ENCODE assay signal across 11 cellular contexts in genomic region chr7:155291045-155291530, GRCh38. TPM values are rescaled to one million over a fixed set of nuclear protein-coding genes. Genes with fewer than 3 reads are reported as not detected.
DNase-seq lines count a peak whose midpoint lies in the region; TF ChIP-seq lines count a peak whose summit lies in the region.
"Had no signal": no experiment of that assay in that cellular context is flagged by ENCODE, and none has a peak within 500 bp of the region (broad histone marks: within the 10 kb centered on the region; RNA-seq: fewer than 3 reads in every experiment).

No MANE protein-coding gene starts in this region.

- peak overlapping the region; percentile 68 for H3K27ac Mint-ChIP-seq in activated T-cell treated with anti-CD3 and anti-CD28 coated beads, Interleukin-2, amount 50 U/mL, for 24 hours
- H3K27ac Mint-ChIP-seq in stimulated activated naive CD8-positive, alpha-beta T cell treated with anti-CD3 and anti-CD28 coated beads, Interleukin-15, Interleukin-2, amounts not matched to agents 100 ng/mL and 50 ng/mL, for 24 hours: peak overlapping the region; percentile 21

- H3K4me1 Mint-ChIP-seq in activated T-cell treated with anti-CD3 and anti-CD28 coated beads, Interleukin-2, amount 50 U/mL, for 24 hours (ENCODE audit: low read depth): peaks cover 35% of the 10 kb centered on the region
- peaks cover 47% of the 10 kb centered on the region for H3K4me1 Mint-ChIP-seq in stimulated activated naive CD8-positive, alpha-beta T cell treated with anti-CD3 and anti-CD28 coated beads, Interleukin-15, Interleukin-2, amounts not matched to agents 100 ng/mL and 50 ng/mL, for 24 hours (ENCODE audit: low read depth)

- TF ChIP-seq POLR2A in suprapubic skin (IDR thresholded peaks at IDR 0.05): no peak

- H3K27me3 ChIP-seq in suprapubic skin: no peaks in the 10 kb centered on the region

- H3K36me3 Mint-ChIP-seq in activated T-cell treated with anti-CD3 and anti-CD28 coated beads, Interleukin-2, amount 50 U/mL, for 24 hours (ENCODE audit: low read depth): no peaks in the 10 kb centered on the region
- no peaks in the 10 kb centered on the region for H3K36me3 Mint-ChIP-seq in stimulated activated naive CD8-positive, alpha-beta T cell treated with anti-CD3 and anti-CD28 coated beads, Interleukin-15, Interleukin-2, amounts not matched to agents 100 ng/mL and 50 ng/mL, for 24 hours (ENCODE audit: low read depth)

- H3K9me3 Mint-ChIP-seq in activated T-cell treated with anti-CD3 and anti-CD28 coated beads, Interleukin-2, amount 50 U/mL, for 24 hours: no peaks in the 10 kb centered on the region
- peaks cover 7% of the 10 kb centered on the region for H3K9me3 Mint-ChIP-seq in stimulated activated naive CD8-positive, alpha-beta T cell treated with anti-CD3 and anti-CD28 coated beads, Interleukin-15, Interleukin-2, amounts not matched to agents 100 ng/mL and 50 ng/mL, for 24 hours

- no peaks in the 10 kb centered on the region for H3K36me3 ChIP-seq in suprapubic skin

- H3K27ac ChIP-seq in suprapubic skin: no peak overlapping the region
- H3K27ac ChIP-seq: C4-2B had no signal

- H3K4me3 Mint-ChIP-seq in activated T-cell treated with anti-CD3 and anti-CD28 coated beads, Interleukin-2, amount 50 U/mL, for 24 hours: no peak overlapping the region
- no peak overlapping the region for H3K4me3 Mint-ChIP-seq in stimulated activated naive CD8-positive, alpha-beta T cell treated with anti-CD3 and anti-CD28 coated beads, Interleukin-15, Interleukin-2, amounts not matched to agents 100 ng/mL and 50 ng/mL, for 24 hours

- no peaks in the 10 kb centered on the region for H3K4me1 ChIP-seq in suprapubic skin

- H3K4me3 ChIP-seq in foreskin fibroblast (ENCODE audit: low read depth in 1 of 2, low read length in 2 of 2) (no peak overlapping the region), suprapubic skin (no peak overlapping the region)

- no peak for TF ChIP-seq CTCF in foreskin fibroblast (IDR thresholded peaks at IDR 0.05; ENCODE audit: low read depth, low read length)
- TF ChIP-seq CTCF in suprapubic skin (IDR thresholded peaks at IDR 0.05): no peak

- H3K9me3 ChIP-seq in suprapubic skin: no peaks in the 10 kb centered on the region

- DNase-seq in activated T-cell treated with anti-CD3 and anti-CD28 coated beads, Interleukin-2, amount 50 U/mL, for 24 hours: no peak
- DNase-seq in activated T-cell treated with anti-CD3 and anti-CD28 coated beads for 4 hours: no peak
- peak; percentile 89 for DNase-seq in RKO (ENCODE audit: low spot score)
- peak; percentile 74 to 83 for DNase-seq in foreskin fibroblast
- DNase-seq in cerebellum (ENCODE audit: low spot score): no peak
- no peak for DNase-seq in suprapubic skin (ENCODE audit: low spot score in 2 of 2)
- no peak for DNase-seq in occipital lobe (lab: John Stamatoyannopoulos, UW)
- DNase-seq: activated CD4-positive, CD25-positive, alpha-beta regulatory T cell; MM.1S had no signal

- WGBS in suprapubic skin: 70% methylated on average over 5 of the region's 5 CpGs

- TF ChIP-seq EP300 in suprapubic skin (IDR thresholded peaks at IDR 0.05): no peak

- H3K27me3 Mint-ChIP-seq in activated T-cell treated with anti-CD3 and anti-CD28 coated beads, Interleukin-2, amount 50 U/mL, for 24 hours: no peaks in the 10 kb centered on the region
- no peaks in the 10 kb centered on the region for H3K27me3 Mint-ChIP-seq in stimulated activated naive CD8-positive, alpha-beta T cell treated with anti-CD3 and anti-CD28 coated beads, Interleukin-15, Interleukin-2, amounts not matched to agents 100 ng/mL and 50 ng/mL, for 24 hours

RNA-seq across cellular contexts. Expression of gene INSIG1, which starts 6.6 kb away (rescaled TPM):
- total RNA-seq in cerebellum: 42.6 TPM
- 100 to 1,000 TPM in 2 of 4 donors, 10 to 100 TPM in 2; 32.0 to 130 (median 95.3) TPM for total RNA-seq in suprapubic skin
- 109 TPM for total RNA-seq in occipital lobe

Comparison
In these comparisons a context has a peak if more than half of its experiments do, and no peak if none do; other contexts are left out.
1. DNase-seq: peak in RKO (single experiment) and foreskin fibroblast (2 of 2); none in activated T-cell treated with anti-CD3 and anti-CD28 coated beads, Interleukin-2, amount 50 U/mL, for 24 hours (single experiment), activated T-cell treated with anti-CD3 and anti-CD28 coated beads for 4 hours (single experiment), cerebellum (single experiment), suprapubic skin (0 of 2) and occipital lobe (single experiment).